In genomic region chr5:147490989-147491388, GRCh38 we compare ENCODE assay signal across 25 cellular contexts. TPM values are rescaled to one million over a fixed set of nuclear protein-coding genes. Genes with fewer than 3 reads are reported as not detected.
A peak's percentile ranks its signal among the peaks of the same experiment; 100 is the strongest.
DNase-seq lines count a peak whose midpoint lies in the region; ATAC-seq and TF ChIP-seq lines count a peak whose summit lies in the region.
"Had no signal": no experiment of that assay in that cellular context is flagged by ENCODE, and none has a peak within 500 bp of the region (broad histone marks: within the 10 kb centered on the region; RNA-seq: fewer than 3 reads in every experiment).

No MANE protein-coding gene starts in this region.

- DNase-seq in DMS 273 (lab: John Stamatoyannopoulos, UW; ENCODE audit: unreplicated experiment) (peak; percentile 28), DMS 273 treated with DMSO at 0.1 percent for 48 hours (lab: John Stamatoyannopoulos, UW) (no peak), H9 (no peak), esophagus squamous epithelium (lab: John Stamatoyannopoulos, UW) (no peak), iPS-NIHi11 (ENCODE audit: low spot score) (peak; percentile 33), NCI-H1436 (lab: John Stamatoyannopoulos, UW) (no peak)
- DNase-seq in stimulated activated naive CD8-positive, alpha-beta T cell treated with anti-CD3 and anti-CD28 coated beads, Interleukin-15, Interleukin-2, amounts not matched to agents 100 U/mL and 50 U/mL, for 24 hours, result no peak
- no peak for DNase-seq in stimulated activated naive CD8-positive, alpha-beta T cell treated with anti-CD3 and anti-CD28 coated beads, Interleukin-15, amount 100 ng/mL, for 72 hours
- DNase-seq: activated CD4-positive, alpha-beta T cell treated with anti-CD3 and anti-CD28 coated beads for 1 hour; activated CD8-positive, alpha-beta T cell treated with anti-CD3 and anti-CD28 coated beads for 36 hours; activated naive CD4-positive, alpha-beta T cell treated with anti-CD3 and anti-CD28 coated beads, Interleukin-2, amount 10 ng/mL, durations not matched to agents 7 days and 5 days; body of pancreas; DMS79 treated with DMSO at 0.1 percent for 48 hours; GDM1; hypothalamus; islet precursor cell; NCI-H1694; NCI-H2171 treated with DMSO at 0.1 percent for 48 hours; NCI-H526; PC-3; upper lobe of left lung had no signal

- no peak overlapping the region for H4K5ac ChIP-seq in H9 (ENCODE audit: insufficient read length, low read depth, low read length)

- no peak overlapping the region for H2BK120ac ChIP-seq in H9 (ENCODE audit: low read depth, low read length, poor library complexity, severe bottlenecking)

- H3K56ac ChIP-seq in H9 (ENCODE audit: insufficient read length, low read depth, low read length), result no peak overlapping the region

- H3K4me2 ChIP-seq in H9 (ENCODE audit: insufficient read depth, insufficient read length, low read length), result peak overlapping the region; percentile 24
- H3K4me2 ChIP-seq: BLaER1 treated with 17β-estradiol and CSF1 and Interleukin-3, amounts not matched to agents 10 nM and 100 nM had no signal

- H3K18ac ChIP-seq in H9 (ENCODE audit: insufficient read length, low read depth, low read length), result no peak overlapping the region

- TF ChIP-seq CTCF in H9 (conservative IDR thresholded peaks at IDR 0.05) (no peak), esophagus squamous epithelium (IDR thresholded peaks at IDR 0.05) (no peak)

- no peak overlapping the region for H3K9ac ChIP-seq in H9 (ENCODE audit: extremely low read depth, insufficient read length, low read length)
- H3K9ac ChIP-seq: BLaER1 treated with 17β-estradiol and CSF1 and Interleukin-3, amounts not matched to agents 10 nM and 100 nM had no signal

- no peak overlapping the region for H2BK5ac ChIP-seq in H9 (ENCODE audit: insufficient read length, low read length)

- H3K23ac ChIP-seq in H9 (ENCODE audit: insufficient read length, low read depth, low read length), result no peak overlapping the region

- H3K36me3 ChIP-seq in esophagus squamous epithelium, result no peaks in the 10 kb centered on the region
- H3K36me3 ChIP-seq: BLaER1 treated with 17β-estradiol and CSF1 and Interleukin-3, amounts not matched to agents 10 nM and 100 nM; upper lobe of left lung had no signal

- no peak overlapping the region for H2BK12ac ChIP-seq in H9 (ENCODE audit: insufficient read length, low read depth, low read length)

- no peak for ATAC-seq in stimulated activated naive CD8-positive, alpha-beta T cell treated with anti-CD3 and anti-CD28 coated beads, Interleukin-15, Interleukin-2, amounts not matched to agents 100 U/mL and 50 U/mL, for 24 hours
- no peak for ATAC-seq in stimulated activated naive CD8-positive, alpha-beta T cell treated with anti-CD3 and anti-CD28 coated beads, Interleukin-15, amount 100 ng/mL, for 72 hours
- ATAC-seq: activated CD8-positive, alpha-beta T cell treated with anti-CD3 and anti-CD28 coated beads for 36 hours; activated T-helper 17 cell treated with anti-CD3 and anti-CD28 coated beads, Interleukin-2, amount 50 U/mL, for 72 hours; body of pancreas; PC-3; stimulated activated memory B cell treated with anti-CD40 and anti-IgM and Interleukin-4, amounts not matched to agents 10 μg/mL and 1 μg/mL and 100 μg/mL, for 72 hours had no signal

- H3K23me2 ChIP-seq in H9 (ENCODE audit: insufficient read length, low read depth, low read length, poor library complexity, severe bottlenecking), result no peaks in the 10 kb centered on the region

- peak overlapping the region in 1 of 2 experiments; percentile 14; a peak in 1 of 5 replicates for H3K4me3 Mint-ChIP-seq in H9
- H3K4me3 Mint-ChIP-seq in stimulated activated naive CD8-positive, alpha-beta T cell treated with anti-CD3 and anti-CD28 coated beads, Interleukin-15, amount 100 ng/mL, for 72 hours, result no peak overlapping the region
- H3K4me3 Mint-ChIP-seq: activated CD8-positive, alpha-beta T cell treated with anti-CD3 and anti-CD28 coated beads for 36 hours; activated naive CD4-positive, alpha-beta T cell treated with anti-CD3 and anti-CD28 coated beads, Interleukin-2, amount 10 ng/mL, durations not matched to agents 7 days and 5 days; activated T-helper 17 cell treated with anti-CD3 and anti-CD28 coated beads, Interleukin-2, amount 50 U/mL, for 72 hours; stimulated activated memory B cell treated with anti-CD40 and anti-IgM and Interleukin-4, amounts not matched to agents 10 μg/mL and 1 μg/mL and 100 μg/mL, for 72 hours had no signal

- H4K91ac ChIP-seq in H9 (ENCODE audit: insufficient read length, low read depth, low read length), result no peak overlapping the region

- H3K27me3 ChIP-seq in H9 (ENCODE audit: insufficient read depth, low read length) (no peaks in the 10 kb centered on the region), esophagus squamous epithelium (no peaks in the 10 kb centered on the region)
- H3K27me3 ChIP-seq: BLaER1 treated with 17β-estradiol and CSF1 and Interleukin-3, amounts not matched to agents 10 nM and 100 nM; body of pancreas; upper lobe of left lung had no signal

- H3K4me1 ChIP-seq in H9 (ENCODE audit: insufficient read depth, low read length), result peaks cover 14% of the 10 kb centered on the region
- H3K4me1 ChIP-seq in esophagus squamous epithelium, result no peaks in the 10 kb centered on the region
- H3K4me1 ChIP-seq: BLaER1 treated with 17β-estradiol and CSF1 and Interleukin-3, amounts not matched to agents 10 nM and 100 nM; body of pancreas; upper lobe of left lung had no signal

- H3K9me3 Mint-ChIP-seq in H9, result no peaks in the 10 kb centered on the region
- H3K9me3 Mint-ChIP-seq in stimulated activated naive CD8-positive, alpha-beta T cell treated with anti-CD3 and anti-CD28 coated beads, Interleukin-15, amount 100 ng/mL, for 72 hours, result peaks cover 0 to 6% of the 10 kb centered on the region in 2 donors
- H3K9me3 Mint-ChIP-seq: activated CD8-positive, alpha-beta T cell treated with anti-CD3 and anti-CD28 coated beads for 36 hours; activated naive CD4-positive, alpha-beta T cell treated with anti-CD3 and anti-CD28 coated beads, Interleukin-2, amount 10 ng/mL, durations not matched to agents 7 days and 5 days; activated T-helper 17 cell treated with anti-CD3 and anti-CD28 coated beads, Interleukin-2, amount 50 U/mL, for 72 hours; stimulated activated memory B cell treated with anti-CD40 and anti-IgM and Interleukin-4, amounts not matched to agents 10 μg/mL and 1 μg/mL and 100 μg/mL, for 72 hours had no signal

- no peak overlapping the region for H4K8ac ChIP-seq in H9 (replicated peaks; ENCODE audit: insufficient read length, low read depth, low read length)

- peaks cover 3% of the 10 kb centered on the region for H3K79me1 ChIP-seq in H9 (ENCODE audit: insufficient read depth, low read depth, low read length, poor library complexity, severe bottlenecking)

- intact Hi-C loops in esophagus squamous epithelium (cut with DNase I), result no loop called here

- no peak overlapping the region for H2BK15ac ChIP-seq in H9 (ENCODE audit: low read depth, low read length)

- peak overlapping the region; percentile 8 to 90 (median 88); a peak in 6 of 7 replicates for H3K27ac Mint-ChIP-seq in H9
- H3K27ac Mint-ChIP-seq in stimulated activated naive CD8-positive, alpha-beta T cell treated with anti-CD3 and anti-CD28 coated beads, Interleukin-15, amount 100 ng/mL, for 72 hours, result no peak overlapping the region
- H3K27ac Mint-ChIP-seq: activated CD8-positive, alpha-beta T cell treated with anti-CD3 and anti-CD28 coated beads for 36 hours; activated naive CD4-positive, alpha-beta T cell treated with anti-CD3 and anti-CD28 coated beads, Interleukin-2, amount 10 ng/mL, durations not matched to agents 7 days and 5 days; activated T-helper 17 cell treated with anti-CD3 and anti-CD28 coated beads, Interleukin-2, amount 50 U/mL, for 72 hours; stimulated activated memory B cell treated with anti-CD40 and anti-IgM and Interleukin-4, amounts not matched to agents 10 μg/mL and 1 μg/mL and 100 μg/mL, for 72 hours had no signal

- H3K4me1 Mint-ChIP-seq in H9, result peaks cover 48 to 54% of the 10 kb centered on the region in 2 experiments
- no peaks in the 10 kb centered on the region for H3K4me1 Mint-ChIP-seq in stimulated activated naive CD8-positive, alpha-beta T cell treated with anti-CD3 and anti-CD28 coated beads, Interleukin-15, amount 100 ng/mL, for 72 hours
- H3K4me1 Mint-ChIP-seq: activated naive CD4-positive, alpha-beta T cell treated with anti-CD3 and anti-CD28 coated beads, Interleukin-2, amount 10 ng/mL, durations not matched to agents 7 days and 5 days; activated T-helper 17 cell treated with anti-CD3 and anti-CD28 coated beads, Interleukin-2, amount 50 U/mL, for 72 hours; stimulated activated memory B cell treated with anti-CD40 and anti-IgM and Interleukin-4, amounts not matched to agents 10 μg/mL and 1 μg/mL and 100 μg/mL, for 72 hours had no signal

- TF ChIP-seq POLR2A in esophagus squamous epithelium (IDR thresholded peaks at IDR 0.05), result no peak

- H3K4me3 ChIP-seq in esophagus squamous epithelium, result no peak overlapping the region
- H3K4me3 ChIP-seq: BLaER1 treated with 17β-estradiol and CSF1 and Interleukin-3, amounts not matched to agents 10 nM and 100 nM; body of pancreas; upper lobe of left lung had no signal

- no peak overlapping the region for H2AK5ac ChIP-seq in H9 (ENCODE audit: insufficient read length, low read length)

- no peak overlapping the region for H3K4ac ChIP-seq in H9 (ENCODE audit: low read depth, low read length)

- H3K27ac ChIP-seq in H9 (ENCODE audit: insufficient read length, low read depth, low read length) (peak overlapping the region; percentile 67), esophagus squamous epithelium (peak overlapping the region in 3 of 4 donors; percentile 19 to 47 (median 34))
- H3K27ac ChIP-seq: 22Rv1; BLaER1 treated with 17β-estradiol and CSF1 and Interleukin-3, amounts not matched to agents 10 nM and 100 nM; body of pancreas; upper lobe of left lung had no signal

- no peak overlapping the region for H2AFZ ChIP-seq in H9 (ENCODE audit: low read length)

- no peak overlapping the region for H2BK20ac ChIP-seq in H9 (ENCODE audit: low read depth, low read length, poor library complexity, severe bottlenecking)

- H4K20me1 ChIP-seq in H9 (ENCODE audit: control insufficient read depth, insufficient read depth, insufficient read length), result no peaks in the 10 kb centered on the region
- H4K20me1 ChIP-seq: BLaER1 treated with 17β-estradiol and CSF1 and Interleukin-3, amounts not matched to agents 10 nM and 100 nM had no signal

- no peaks in the 10 kb centered on the region; the same call in 1 of the 2 replicates for H3K27me3 Mint-ChIP-seq in H9 (ENCODE audit: low read depth)
- H3K27me3 Mint-ChIP-seq in stimulated activated naive CD8-positive, alpha-beta T cell treated with anti-CD3 and anti-CD28 coated beads, Interleukin-15, amount 100 ng/mL, for 72 hours, result peaks cover 26% of the 10 kb centered on the region
- H3K27me3 Mint-ChIP-seq: activated naive CD4-positive, alpha-beta T cell treated with anti-CD3 and anti-CD28 coated beads, Interleukin-2, amount 10 ng/mL, durations not matched to agents 7 days and 5 days; stimulated activated memory B cell treated with anti-CD40 and anti-IgM and Interleukin-4, amounts not matched to agents 10 μg/mL and 1 μg/mL and 100 μg/mL, for 72 hours had no signal

- H3K9me3 ChIP-seq in H9 (ENCODE audit: control insufficient read depth, low read depth, low read length), result no peaks in the 10 kb centered on the region
- no peaks in the 10 kb centered on the region for H3K9me3 ChIP-seq in esophagus squamous epithelium
- H3K9me3 ChIP-seq: body of pancreas, upper lobe of left lung had no signal

- H3K14ac ChIP-seq in H9 (ENCODE audit: insufficient read depth, low read length), result no peak overlapping the region

- WGBS in H9 (ENCODE audit: extremely low coverage, insufficient read length, low lambda C conversion rate), result no CpG with 5 or more reads among the region's 3 CpGs
- 65 to 79% methylated on average over 3 of the region's 3 CpGs for WGBS in esophagus squamous epithelium, 2 donors

- H3K36me3 Mint-ChIP-seq in H9 (ENCODE audit: insufficient read depth in 1 of 3, low read depth in 3 of 3), result peaks cover 0 to 5% (median 3%) of the 10 kb centered on the region in 3 experiments; a peak in 4 of 7 replicates
- H3K36me3 Mint-ChIP-seq: activated naive CD4-positive, alpha-beta T cell treated with anti-CD3 and anti-CD28 coated beads, Interleukin-2, amount 10 ng/mL, durations not matched to agents 7 days and 5 days; stimulated activated memory B cell treated with anti-CD40 and anti-IgM and Interleukin-4, amounts not matched to agents 10 μg/mL and 1 μg/mL and 100 μg/mL, for 72 hours had no signal

- H3T11ph ChIP-seq in H9 (ENCODE audit: low read length), result no peak overlapping the region

- H3K79me2 ChIP-seq in H9 (ENCODE audit: insufficient read depth, low read length), result peaks cover 1% of the 10 kb centered on the region; the same call in 1 of the 2 replicates

RNA-seq across cellular contexts. Expression of gene DPYSL3, which starts 18.9 kb away (rescaled TPM):
- 510 and 515 TPM in 2 replicates for total RNA-seq in H9 (2021)
- 10 to 100 TPM in 2 of 4 donors, 1 to 10 TPM in 2; 5.2 to 62.9 (median 14.0) TPM for total RNA-seq in esophagus squamous epithelium

Comparison
In these comparisons a context has a peak if more than half of its experiments do, and no peak if none do; other contexts are left out.
1. DNase-seq: peak in DMS 273 (single experiment) and iPS-NIHi11 (single experiment); none in DMS 273 treated with DMSO at 0.1 percent for 48 hours (single experiment), H9 (single experiment), esophagus squamous epithelium (single experiment), stimulated activated naive CD8-positive, alpha-beta T cell treated with anti-CD3 and anti-CD28 coated beads, Interleukin-15, Interleukin-2, amounts not matched to agents 100 U/mL and 50 U/mL, for 24 hours (single experiment), stimulated activated naive CD8-positive, alpha-beta T cell treated with anti-CD3 and anti-CD28 coated beads, Interleukin-15, amount 100 ng/mL, for 72 hours (0 of 2) and NCI-H1436 (single experiment).
2. H3K27ac Mint-ChIP-seq: peak in H9 (3 of 3); none in stimulated activated naive CD8-positive, alpha-beta T cell treated with anti-CD3 and anti-CD28 coated beads, Interleukin-15, amount 100 ng/mL, for 72 hours (0 of 2).